In the genomic region with DNA sequence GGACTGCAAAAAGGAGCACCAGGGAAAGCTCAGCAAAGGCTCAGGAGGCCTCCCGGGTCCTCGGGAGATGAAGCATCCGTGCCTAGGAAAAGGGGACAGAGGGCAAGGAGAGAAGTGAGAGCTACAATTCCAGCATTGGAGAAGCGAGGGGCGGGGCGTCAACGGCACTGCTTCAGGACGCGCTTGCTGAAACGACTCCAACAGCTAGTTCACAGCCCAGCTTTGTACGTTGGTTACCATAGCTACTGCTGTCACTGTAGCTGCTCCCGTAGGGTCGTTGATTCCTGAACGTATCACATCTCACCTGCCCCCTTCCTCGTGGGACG, we compare ENCODE assay signal across 8 cellular contexts.
DNase-seq lines count a peak whose midpoint lies in the region; ATAC-seq and TF ChIP-seq lines count a peak whose summit lies in the region.

No MANE protein-coding gene starts in this region.

- H3K4me3 ChIP-seq in GM12864 (ENCODE audit: low read depth, low read length) (peak overlapping the region; percentile 45), PC-3 (ENCODE audit: low read length) (peak overlapping the region; percentile 67), fibroblast of pulmonary artery (replicated peaks; ENCODE audit: low read depth, low read length) (peak overlapping the region; percentile 38), parathyroid adenoma (ENCODE audit: low read depth, low read length) (peak overlapping the region; percentile 62)

- DNase-seq in GM12864 (ENCODE audit: low read depth) (no peak), PC-3 (no peak), fibroblast of pulmonary artery (ENCODE audit: low read depth) (no peak), COLO668 (lab: John Stamatoyannopoulos, UW; ENCODE audit: unreplicated experiment) (no peak), CD1c-positive myeloid dendritic cell (ENCODE audit: extremely low spot score) (no peak)

- H3K27me3 ChIP-seq in PC-3 (ENCODE audit: low read length) (peaks cover 17% of the 10 kb centered on the region), parathyroid adenoma (ENCODE audit: control insufficient read depth, insufficient read depth, low read length) (no peaks in the 10 kb centered on the region)

- H4K20me1 ChIP-seq in PC-3 (ENCODE audit: low read length), result no peaks in the 10 kb centered on the region

- intact Hi-C loops in PC-3 (cut with micrococcal nuclease), result loop anchor here (1.0 kb wide), 1 partner anchor 108 kb away; no protein-coding TSS in a partner anchor

- TF ChIP-seq CTCF in GM12864 (IDR thresholded peaks at IDR 0.05; ENCODE audit: low read depth, low read length, missing control alignments), result no peak
- TF ChIP-seq CTCF in PC-3 (conservative IDR thresholded peaks at IDR 0.05; ENCODE audit: low read depth, low read length), result no peak
- no peak for TF ChIP-seq CTCF in fibroblast of pulmonary artery (IDR thresholded peaks at IDR 0.05; ENCODE audit: low read length, missing control alignments)
- no peak for TF ChIP-seq CTCF in parathyroid adenoma (IDR thresholded peaks at IDR 0.05)

- peaks cover 11% of the 10 kb centered on the region; the same call in 1 of the 2 replicates for H3K4me1 ChIP-seq in PC-3 (ENCODE audit: insufficient read depth, low read length)
- no peaks in the 10 kb centered on the region for H3K4me1 ChIP-seq in parathyroid adenoma

- no TSS peak for BruUV-seq in PC-3 (replicated peaks; lab: Mats Ljungman, UMichigan)

- H3K27ac ChIP-seq in PC-3 (ENCODE audit: low read length) (no peak overlapping the region), parathyroid adenoma (no peak overlapping the region)

- CTCF ChIA-PET in PC-3 (lab: Charles Lee), result interaction anchor here (0.8 to 1.6 kb wide), 7 partner anchors 8 to 108 kb away, joined by 5 to 45 read pairs (median 6); no protein-coding TSS in a partner anchor

- H2AFZ ChIP-seq in PC-3 (ENCODE audit: low read length) (peak overlapping the region; percentile 86), parathyroid adenoma (peak overlapping the region; percentile 73)

- ATAC-seq in HG02588 (IDR thresholded peaks at IDR 0.05; ENCODE audit: unreplicated experiment) (peak; percentile 24), PC-3 (peak; percentile 50), GM21526 (IDR thresholded peaks at IDR 0.05; ENCODE audit: low FRiP score, unreplicated experiment) (no peak)

- H3K36me3 ChIP-seq in PC-3 (ENCODE audit: low read depth, low read length) (no peaks in the 10 kb centered on the region), parathyroid adenoma (ENCODE audit: control insufficient read depth, insufficient read depth, low read length) (no peaks in the 10 kb centered on the region)

- H3F3A ChIP-seq in PC-3 (ENCODE audit: low read length, unreplicated experiment), result no peaks in the 10 kb centered on the region

- POLR2A ChIA-PET in PC-3 (lab: Charles Lee; ENCODE audit: unreplicated experiment), result interaction anchor here (0.5 to 0.6 kb wide), 5 partner anchors 14 to 530 kb away, joined by 3 to 13 read pairs (median 7); no protein-coding TSS in a partner anchor

- H3K9me2 ChIP-seq in PC-3 (replicated peaks; ENCODE audit: low read length), result no peaks in the 10 kb centered on the region

- H3K9ac ChIP-seq in PC-3 (ENCODE audit: low read length), result no peak overlapping the region
- H3K9ac ChIP-seq in parathyroid adenoma, result no peak overlapping the region

- no peaks in the 10 kb centered on the region for H3K9me3 ChIP-seq in PC-3 (ENCODE audit: low read length)
- no peaks in the 10 kb centered on the region for H3K9me3 ChIP-seq in parathyroid adenoma (ENCODE audit: control insufficient read depth, low read length)

- H3K4me2 ChIP-seq in PC-3 (ENCODE audit: low read length) (peak overlapping the region; percentile 96), parathyroid adenoma (ENCODE audit: low read length) (peak overlapping the region; percentile 94)

- H3K79me2 ChIP-seq in PC-3 (ENCODE audit: low read length) (no peaks in the 10 kb centered on the region), parathyroid adenoma (no peaks in the 10 kb centered on the region)
